23 cellular contexts compared by ENCODE assay signal in genomic region chr1:227417622-227418245, GRCh38.
"Had no signal": no experiment of that assay in that cellular context is flagged by ENCODE, and none has a peak within 500 bp of the region (broad histone marks: within the 10 kb centered on the region; RNA-seq: fewer than 3 reads in every experiment).

No MANE protein-coding gene starts in this region.

- H3K4me3 ChIP-seq: adrenal gland, left lung, ovary, psoas muscle, stomach, suprapubic skin, transverse colon, uterus had no signal

- H3K36me3 ChIP-seq: adrenal gland, left lung, neutrophil, ovary, stomach, suprapubic skin, transverse colon, uterus had no signal

- FAIRE-seq: astrocyte, endometrium had no signal

- H3K4me1 ChIP-seq: adrenal gland, left lung, psoas muscle, stomach, suprapubic skin, transverse colon, uterus had no signal

- H3K9me3 ChIP-seq: adrenal gland, left lung, neutrophil, ovary, psoas muscle, stomach, suprapubic skin, transverse colon, uterus had no signal

- ATAC-seq: left lung; natural killer cell treated with Interleukin-12 subunit alpha and Interleukin-12 subunit beta and Interleukin-15 and Interleukin-18, amount 100 ng/mL, for 72 hours; psoas muscle; right cardiac atrium; stimulated activated effector memory CD8-positive, alpha-beta T cell treated with anti-CD3 and anti-CD28 coated beads, Interleukin-12 subunit alpha, Interleukin-12 subunit beta, amount 100 ng/mL, for 72 hours; WTC11 had no signal

- H3K27me3 ChIP-seq: adrenal gland, left lung, ovary, stomach, suprapubic skin, transverse colon, uterus had no signal

- H3K27ac ChIP-seq: adrenal gland, left lung, neutrophil, ovary, psoas muscle, stomach, suprapubic skin, uterus had no signal

- DNase-seq: activated gamma-delta T cell treated with Interleukin-2 at 50 U/mL for 16 hours; activated T-cell treated with anti-CD3 and anti-CD28 coated beads, Interleukin-2, amount 50 U/mL, for 1 hour; adrenal gland; cortex of kidney; erythroblast; foreskin melanocyte; left lung; mammary epithelial cell; ovary; psoas muscle; right cardiac atrium; stimulated activated CD4-positive, alpha-beta T cell treated with anti-CD3 and anti-CD28 coated beads, Interleukin-2, amount 100 ng/mL, for 24 hours; stomach; T-helper 9 cell; transverse colon; uterus had no signal
